ENCODE assay signal across 12 cellular contexts in genomic region chr7:92276486-92276885, GRCh38. TPM values are rescaled to one million over a fixed set of nuclear protein-coding genes. Genes with fewer than 3 reads are reported as not detected.
DNase-seq lines count a peak whose midpoint lies in the region; ATAC-seq and TF ChIP-seq lines count a peak whose summit lies in the region.
"Had no signal": no experiment of that assay in that cellular context is flagged by ENCODE, and none has a peak within 500 bp of the region (broad histone marks: within the 10 kb centered on the region; RNA-seq: fewer than 3 reads in every experiment).

No MANE protein-coding gene starts in this region.

- no peaks in the 10 kb centered on the region for H3K9me3 ChIP-seq in BE2C
- H3K9me3 ChIP-seq in GM23248 (ENCODE audit: low read depth) = no peaks in the 10 kb centered on the region
- no peaks in the 10 kb centered on the region for H3K9me3 ChIP-seq in smooth muscle cell (replicated peaks; ENCODE audit: low read depth)

- H3K9ac ChIP-seq in GM23248 (no peak overlapping the region), smooth muscle cell (ENCODE audit: low read depth) (no peak overlapping the region)

- H3K4me1 ChIP-seq in BE2C (no peaks in the 10 kb centered on the region), GM23248 (ENCODE audit: insufficient read depth) (no peaks in the 10 kb centered on the region), smooth muscle cell (ENCODE audit: low read depth) (peaks cover 14% of the 10 kb centered on the region)

- H3F3A ChIP-seq in GM23248 (ENCODE audit: insufficient read depth) = no peaks in the 10 kb centered on the region
- H3F3A ChIP-seq in smooth muscle cell (ENCODE audit: low read depth) = no peaks in the 10 kb centered on the region

- H3K4me3 ChIP-seq in BE2C (ENCODE audit: low read depth, low read length) = no peak overlapping the region
- H3K4me3 ChIP-seq in GM23248 = no peak overlapping the region
- H3K4me3 ChIP-seq in smooth muscle cell = no peak overlapping the region
- H3K4me3 ChIP-seq: cardiac muscle cell had no signal

- ATAC-seq in GM19372 (IDR thresholded peaks at IDR 0.05; ENCODE audit: low read depth, unreplicated experiment) (peak; percentile 78), HG02885 (IDR thresholded peaks at IDR 0.05; ENCODE audit: poor library complexity, unreplicated experiment) (peak; percentile 93)

- H3K36me3 ChIP-seq in BE2C = no peaks in the 10 kb centered on the region
- H3K36me3 ChIP-seq in GM23248 (ENCODE audit: low read depth) = no peaks in the 10 kb centered on the region
- H3K36me3 ChIP-seq in smooth muscle cell (ENCODE audit: low read depth) = no peaks in the 10 kb centered on the region
- H3K36me3 ChIP-seq: cardiac muscle cell had no signal

- H3K4me2 ChIP-seq in GM23248 (ENCODE audit: unreplicated experiment) (no peak overlapping the region), smooth muscle cell (no peak overlapping the region)

- WGBS in GM23248 (ENCODE audit: low coverage in 1 of 2, low lambda C conversion rate in 2 of 2, missing lambda C conversion rate in 2 of 2), 2 experiments = 96 to 98% methylated on average over 2 of the region's 2 CpGs
- 98% methylated on average over 2 of the region's 2 CpGs for WGBS in smooth muscle cell (ENCODE audit: low lambda C conversion rate)

- no peak overlapping the region for H2AFZ ChIP-seq in GM23248
- H2AFZ ChIP-seq in smooth muscle cell (ENCODE audit: low read depth) = no peak overlapping the region

- H4K20me1 ChIP-seq in GM23248 (ENCODE audit: insufficient read depth) (0 out of 2 replicates have a peak, but pooled peaks cover 9% of the 10 kb centered on the region), smooth muscle cell (ENCODE audit: low read depth) (peaks cover 100% of the 10 kb centered on the region)

- in situ Hi-C loops in GM23248 (cut with MboI) = no loop called here

- peak; percentile 35 for DNase-seq in GM10266 (ENCODE audit: extremely low spot score)
- peak; percentile 57 for DNase-seq in NAMALWA (ENCODE audit: low spot score)
- DNase-seq in BE2C = no peak
- no peak for DNase-seq in GM23248
- no peak for DNase-seq in smooth muscle cell (lab: John Stamatoyannopoulos, UW; ENCODE audit: unreplicated experiment)
- DNase-seq in NCI-H226 = no peak
- DNase-seq: C1 segment of cervical spinal cord, NCI-H1417, SIG-M5 had no signal

- TF ChIP-seq CTCF in GM10266 (IDR thresholded peaks at IDR 0.05; ENCODE audit: control insufficient read depth, insufficient read depth, low read depth, missing control alignments) (no peak), BE2C (IDR thresholded peaks at IDR 0.05; ENCODE audit: low read depth, low read length) (no peak), smooth muscle cell (IDR thresholded peaks at IDR 0.05; ENCODE audit: borderline replicate concordance, insufficient read depth, poor library complexity, severe bottlenecking) (no peak)

- H3K27ac ChIP-seq in GM23248 = no peak overlapping the region
- no peak overlapping the region for H3K27ac ChIP-seq in smooth muscle cell (ENCODE audit: low read depth)
- H3K27ac ChIP-seq: cardiac muscle cell had no signal

- H3K27me3 ChIP-seq in BE2C (no peaks in the 10 kb centered on the region), GM23248 (replicated peaks; ENCODE audit: insufficient read depth) (no peaks in the 10 kb centered on the region), smooth muscle cell (ENCODE audit: low read depth) (no peaks in the 10 kb centered on the region)
- H3K27me3 ChIP-seq: cardiac muscle cell had no signal

- no peaks in the 10 kb centered on the region for H3K9me2 ChIP-seq in GM23248 (ENCODE audit: insufficient read depth)

- H3K79me2 ChIP-seq in GM23248 (ENCODE audit: insufficient read depth) (peaks cover 100% of the 10 kb centered on the region), smooth muscle cell (ENCODE audit: low read depth) (peaks cover 89% of the 10 kb centered on the region)

RNA-seq across cellular contexts. Expression of gene ANKIB1, which starts 30.7 kb away (rescaled TPM):
- polyA plus RNA-seq in BE2C (2012; ENCODE audit: insufficient read depth, insufficient read length, low read depth) = 16.3 TPM
- total RNA-seq in GM23248 (2014; rRNA removed; shearing (Covaris generic)) = 36.7 and 43.1 TPM in 2 replicates
- polyA plus RNA-seq in GM23248 (2016; fragmentation: Nextera tagmentation; extraction: Ambion mirVana) (12.6 and 12.9 TPM in 2 replicates), smooth muscle cell (12.9 TPM in 2 replicates)
- 57.4 and 62.4 TPM in 2 replicates for total RNA-seq in smooth muscle cell

RNA-seq across cellular contexts. Expression of gene KRIT1, which starts 30.8 kb away (rescaled TPM):
- 35.6 TPM for polyA plus RNA-seq in BE2C (2012; ENCODE audit: insufficient read depth, insufficient read length, low read depth)
- total RNA-seq in GM23248 (2014; rRNA removed; shearing (Covaris generic)) = 29.5 and 61.8 TPM in 2 replicates
- polyA plus RNA-seq in GM23248 (2016; fragmentation: Nextera tagmentation; extraction: Ambion mirVana) (18.0 and 29.7 TPM in 2 replicates), smooth muscle cell (14.9 and 22.0 TPM in 2 replicates)
- total RNA-seq in smooth muscle cell = 34.4 and 64.0 TPM in 2 replicates

Comparison
In these comparisons a context has a peak if more than half of its experiments do, and no peak if none do; other contexts are left out.
1. DNase-seq: peak in GM10266 (single experiment) and NAMALWA (single experiment); none in BE2C (single experiment), GM23248 (single experiment), smooth muscle cell (single experiment) and NCI-H226 (single experiment).